ENCODE assay signal across 8 cellular contexts in genomic region chr2:63692002-63692606, GRCh38.
DNase-seq lines count a peak whose midpoint lies in the region; ATAC-seq and TF ChIP-seq lines count a peak whose summit lies in the region.

No MANE protein-coding gene starts in this region.

- H3K4me1 ChIP-seq in foreskin keratinocyte = no peaks in the 10 kb centered on the region

- no peaks in the 10 kb centered on the region for H3K36me3 ChIP-seq in SU-DHL-6 (ENCODE audit: low read length)

- H3K4me2 ChIP-seq in SU-DHL-6 (ENCODE audit: low read depth, low read length, poor library complexity, severe bottlenecking) = no peak overlapping the region

- no peaks in the 10 kb centered on the region for H3K9me2 ChIP-seq in SU-DHL-6 (replicated peaks; ENCODE audit: insufficient read depth, low read length)

- H3K27me3 ChIP-seq in SU-DHL-6 (ENCODE audit: low read length) (no peaks in the 10 kb centered on the region), foreskin keratinocyte (no peaks in the 10 kb centered on the region)

- TF ChIP-seq CTCF in SU-DHL-6 (IDR thresholded peaks at IDR 0.05; ENCODE audit: insufficient read depth, low read length, poor library complexity, severe bottlenecking) (peak; percentile 82), foreskin keratinocyte (conservative IDR thresholded peaks at IDR 0.05) (peak; percentile 76)

- H4K20me1 ChIP-seq in SU-DHL-6 (ENCODE audit: low read depth, low read length) = no peaks in the 10 kb centered on the region

- no peak for ATAC-seq in foreskin keratinocyte
- ATAC-seq in HG02759 (IDR thresholded peaks at IDR 0.05; ENCODE audit: unreplicated experiment) = no peak

- H3F3A ChIP-seq in SU-DHL-6 (ENCODE audit: insufficient read depth) = no peaks in the 10 kb centered on the region

- no peaks in the 10 kb centered on the region for H3K9me3 ChIP-seq in SU-DHL-6 (ENCODE audit: insufficient read depth, low read length)

- H3K27ac ChIP-seq in SU-DHL-6 (ENCODE audit: low read depth, low read length) (no peak overlapping the region), foreskin keratinocyte (no peak overlapping the region)

- no peak overlapping the region for H3K9ac ChIP-seq in SU-DHL-6 (ENCODE audit: low read length)

- H2AFZ ChIP-seq in SU-DHL-6 (ENCODE audit: low read depth, low read length, severe bottlenecking) = no peak overlapping the region

- no peaks in the 10 kb centered on the region for H3K79me2 ChIP-seq in SU-DHL-6 (ENCODE audit: insufficient read depth, low read length)

- DNase-seq in NCI-H748 (lab: John Stamatoyannopoulos, UW; ENCODE audit: unreplicated experiment) (peak; percentile 42), NCI-H748 treated with DMSO at 0.1 percent for 48 hours (lab: John Stamatoyannopoulos, UW) (no peak), KG1 (lab: John Stamatoyannopoulos, UW) (peak; percentile 33), foreskin keratinocyte (peak in 1 of 2 donors; percentile 40), pulmonary artery endothelial cell (ENCODE audit: low read depth, low spot score) (peak; percentile 4)
- DNase-seq in activated CD8-positive, alpha-beta memory T cell treated with anti-CD3 and anti-CD28 coated beads, Interleukin-2, amount 50 U/mL, for 4 hours = no peak

- H3K4me3 ChIP-seq in SU-DHL-6 (ENCODE audit: insufficient read depth, low read length, poor library complexity, severe bottlenecking) = no peak overlapping the region

Comparison
In these comparisons a context has a peak if more than half of its experiments do, and no peak if none do; other contexts are left out.
1. DNase-seq: peak in NCI-H748 (single experiment), KG1 (single experiment) and pulmonary artery endothelial cell (single experiment); none in NCI-H748 treated with DMSO at 0.1 percent for 48 hours (single experiment) and activated CD8-positive, alpha-beta memory T cell treated with anti-CD3 and anti-CD28 coated beads, Interleukin-2, amount 50 U/mL, for 4 hours (single experiment).